In genomic region chr3:9732753-9733115, GRCh38 we compare ENCODE assay signal across 7 cellular contexts. TPM values are rescaled to one million over a fixed set of nuclear protein-coding genes. Genes with fewer than 3 reads are reported as not detected.
DNase-seq lines count a peak whose midpoint lies in the region; ATAC-seq and TF ChIP-seq lines count a peak whose summit lies in the region.

No MANE protein-coding gene starts in this region.

- H3K27me3 Mint-ChIP-seq in WTC11 (ENCODE audit: low read depth): no peaks in the 10 kb centered on the region

- H3K36me3 Mint-ChIP-seq in WTC11: peaks cover 27% of the 10 kb centered on the region

- TF ChIP-seq RAD21 in HCT116 (IDR thresholded peaks at IDR 0.05; ENCODE audit: low read depth): no peak

- H3K27ac Mint-ChIP-seq in WTC11: peak overlapping the region; percentile 31; the same call in 1 of the 2 replicates

- peak overlapping the region; percentile 97 for H3K9ac ChIP-seq in HCT116 (ENCODE audit: low read length)

- peak overlapping the region; percentile 95 for H3K4me3 ChIP-seq in HCT116 (replicated peaks in 1 of 2; ENCODE audit: low read depth in 1 of 2, low read length in 2 of 2)
- H3K4me3 ChIP-seq in right cardiac atrium (ENCODE audit: low read length): peak overlapping the region; percentile 92
- peak overlapping the region; percentile 70 to 100 (median 92) for H3K4me3 ChIP-seq in skin epidermis

- BruUV-seq in HCT116 (replicated peaks; lab: Mats Ljungman, UMichigan): TSS peak; percentile 46

- DNase-seq in HCT116 (ENCODE audit: low read depth, low spot score) (no peak), WTC11 (ENCODE audit: low spot score) (no peak), right cardiac atrium (peak in 1 of 3 donors; percentile 67), SHP77 treated with DMSO at 0.1 percent for 48 hours (lab: John Stamatoyannopoulos, UW) (no peak)

- H4K20me1 ChIP-seq in HCT116 (ENCODE audit: insufficient read depth): peaks cover 4% of the 10 kb centered on the region; the same call in 1 of the 2 replicates

- peak overlapping the region; percentile 91 for H3K4me3 Mint-ChIP-seq in WTC11

- ATAC-seq in HCT116 (no peak), WTC11 (no peak), right cardiac atrium (no peak), GM18520 (IDR thresholded peaks at IDR 0.05; ENCODE audit: unreplicated experiment) (no peak), HG02763 (IDR thresholded peaks at IDR 0.05; ENCODE audit: unreplicated experiment) (no peak)

- H3K4me1 ChIP-seq in HCT116 (ENCODE audit: control insufficient read depth in 1 of 2, insufficient read depth in 2 of 2, low read length in 2 of 2) (peaks cover 15 to 27% of the 10 kb centered on the region in 2 experiments; a peak in 3 of 4 replicates), right cardiac atrium (ENCODE audit: control insufficient read depth, insufficient read depth, low read length) (peaks cover 8% of the 10 kb centered on the region)

- CTCF ChIA-PET in HCT116 (lab: Charles Lee): interaction anchor here (0.8 kb wide), 1 partner anchor 17 kb away, joined by 3 read pairs; no protein-coding TSS in a partner anchor
- CTCF ChIA-PET in WTC11 (lab: Charles Lee): interaction anchor here (0.5 to 8.6 kb wide), 7 partner anchors 16 to 546 kb away, joined by 3 to 162 read pairs (median 5); partner anchors contain the start of genes CAMK1 and OGG1

- TF ChIP-seq CTCF in HCT116 (IDR thresholded peaks at IDR 0.05 in 2 of 3, conservative IDR thresholded peaks at IDR 0.05 in 1 of 3; ENCODE audit: borderline replicate concordance in 1 of 3, insufficient read depth in 1 of 3, low read depth in 2 of 3, low read length in 2 of 3) (no peak), WTC11 (IDR thresholded peaks at IDR 0.05) (no peak)

- H2AFZ ChIP-seq in HCT116 (ENCODE audit: low read depth, low read length, poor library complexity, severe bottlenecking): no peak overlapping the region

- no peaks in the 10 kb centered on the region for H3K9me2 ChIP-seq in HCT116 (ENCODE audit: insufficient read depth)

- H3K4me2 ChIP-seq in HCT116 (ENCODE audit: low read length): peak overlapping the region; percentile 84

- 42% methylated on average over 6 of the region's 6 CpGs for WGBS in right cardiac atrium

- H3K79me2 ChIP-seq in HCT116 (ENCODE audit: insufficient read depth, low read length): peaks cover 60% of the 10 kb centered on the region

- H3K36me3 ChIP-seq in HCT116 (ENCODE audit: control insufficient read depth in 1 of 2, insufficient read depth in 2 of 2, low read length in 2 of 2): peaks cover 25 to 34% of the 10 kb centered on the region in 2 experiments

- H3K9me3 ChIP-seq in HCT116 (ENCODE audit: control insufficient read depth in 1 of 2, insufficient read depth in 1 of 2, low read depth in 1 of 2, low read length in 2 of 2) (no peaks in the 10 kb centered on the region), right cardiac atrium (ENCODE audit: control insufficient read depth, low read length) (no peaks in the 10 kb centered on the region)

- peak overlapping the region; percentile 2; the same call in 1 of the 2 replicates for H3K27ac ChIP-seq in HCT116 (ENCODE audit: low read depth, low read length)
- H3K27ac ChIP-seq in right cardiac atrium (ENCODE audit: low read length): no peak overlapping the region
- H3K27ac ChIP-seq in skin epidermis: peak overlapping the region in 17 of 21 experiments; percentile 93 to 100 (median 99)

- H3K27me3 ChIP-seq in HCT116 (ENCODE audit: insufficient read depth, low read length) (no peaks in the 10 kb centered on the region), right cardiac atrium (ENCODE audit: control insufficient read depth, insufficient read depth) (no peaks in the 10 kb centered on the region)

- no peaks in the 10 kb centered on the region for H3K9me3 Mint-ChIP-seq in WTC11

- no peak for TF ChIP-seq POLR2A in HCT116 (IDR thresholded peaks at IDR 0.05; ENCODE audit: borderline replicate concordance, extremely low read depth, insufficient read depth, insufficient read length)

- RAD21 ChIA-PET in HCT116 (lab: Charles Lee; ENCODE audit: low non-redundant PET in 1 of 2, low total read pairs in 2 of 2, uncharacterized antibody in 2 of 2, unreplicated experiment in 2 of 2): no interaction called here

- H3K4me1 Mint-ChIP-seq in WTC11: peaks cover 18% of the 10 kb centered on the region

- POLR2A ChIA-PET in HCT116 (lab: Charles Lee) (interaction anchor here (2.9 kb wide), 1 partner anchor 17 kb away, joined by 9 read pairs; the partner anchor contains the start of gene OGG1), WTC11 (lab: Charles Lee) (interaction anchor here (0.7 to 3.1 kb wide), 3 partner anchors 17 to 235 kb away, joined by 3 to 14 read pairs (median 3); partner anchors contain the start of gene OGG1)

- intact Hi-C loops in HCT116 (cut with micrococcal nuclease) (loop anchor here (10.0 kb wide), 1 partner anchor 378 kb away; no protein-coding TSS in a partner anchor), right cardiac atrium (cut with DNase I) (loop anchor here in 1 of 4 donors (5.0 to 10.0 kb wide), 2 partner anchors 52 to 230 kb away; no protein-coding TSS in a partner anchor)

TF ChIP-seq in HCT116, 20 proteins besides CTCF, POLR2A, EP300 and RAD21:
- TF ChIP-seq ATF3 (IDR thresholded peaks at IDR 0.05) (no peak), FOSL1 (IDR thresholded peaks at IDR 0.05; ENCODE audit: low read depth) (no peak), SIN3A (IDR thresholded peaks at IDR 0.05; ENCODE audit: low read depth) (no peak)

TF ChIP-seq in WTC11, 78 proteins besides CTCF, POLR2A, EP300 and RAD21:
- TF ChIP-seq TCF7 (CRISPR knock-in tag; IDR thresholded peaks at IDR 0.05; ENCODE audit: low read depth): no peak

RNA-seq across cellular contexts. Expression of gene BRPF1, which starts 1.2 kb away (rescaled TPM):
- total RNA-seq in HCT116 (2021; ENCODE audit: unreplicated experiment) (23.6 TPM), WTC11 (2021) (20.4 to 22.8 TPM (median 21.4 TPM) in 3 replicates), right cardiac atrium (10 to 100 TPM in 3 of 4 donors, 1 to 10 TPM in 1; 9.2 to 12.0 (median 11.7) TPM)
- 16.9 and 18.5 TPM in 2 replicates for polyA plus RNA-seq in HCT116 (2012)
- 6.4 TPM for polyA plus RNA-seq in right cardiac atrium

RNA-seq across cellular contexts. Expression of gene OGG1, which starts 17.0 kb away (rescaled TPM):
- total RNA-seq in HCT116 (2021; ENCODE audit: unreplicated experiment): 16.3 TPM
- polyA plus RNA-seq in HCT116 (2012): 12.0 and 12.4 TPM in 2 replicates
- 23.6 to 27.3 TPM (median 26.7 TPM) in 3 replicates for total RNA-seq in WTC11 (2021)
- 10 to 100 TPM in 3 of 4 donors, 1 to 10 TPM in 1; 9.6 to 15.5 (median 15.1) TPM for total RNA-seq in right cardiac atrium
- polyA plus RNA-seq in right cardiac atrium: 13.4 TPM

RNA-seq across cellular contexts. Expression of gene CPNE9, which starts 29.1 kb away (rescaled TPM):
- total RNA-seq in HCT116 (2021; ENCODE audit: unreplicated experiment): 0.98 TPM
- polyA plus RNA-seq in HCT116 (2012): 0.74 and 1.7 TPM in 2 replicates
- 3.2 to 6.6 TPM (median 6.0 TPM) in 3 replicates for total RNA-seq in WTC11 (2021)
- total RNA-seq in right cardiac atrium: under 1 TPM in 3 of 4 donors, not detected in 1; 0.11 to 0.31 (median 0.15) TPM
- 0.07 TPM for polyA plus RNA-seq in right cardiac atrium

RNA-seq across cellular contexts. Expression of gene CAMK1, which starts 37.0 kb away (rescaled TPM):
- 19.7 TPM for total RNA-seq in HCT116 (2021; ENCODE audit: unreplicated experiment)
- polyA plus RNA-seq in HCT116 (2012): 20.6 and 21.8 TPM in 2 replicates
- 3.1 to 6.6 TPM (median 5.9 TPM) in 3 replicates for total RNA-seq in WTC11 (2021)
- 10 to 100 TPM; 20.1 to 24.9 (median 21.0) TPM for total RNA-seq in right cardiac atrium
- polyA plus RNA-seq in right cardiac atrium: 22.1 TPM

RNA-seq across cellular contexts. Expression of gene TADA3, which starts 59.5 kb away (rescaled TPM):
- total RNA-seq in HCT116 (2021; ENCODE audit: unreplicated experiment) (72.0 TPM), WTC11 (2021) (49.0 to 57.9 TPM (median 55.9 TPM) in 3 replicates), right cardiac atrium (10 to 100 TPM; 42.0 to 51.3 (median 46.3) TPM)
- 57.9 and 70.3 TPM in 2 replicates for polyA plus RNA-seq in HCT116 (2012)
- 38.4 TPM for polyA plus RNA-seq in right cardiac atrium
